In the genomic region with DNA sequence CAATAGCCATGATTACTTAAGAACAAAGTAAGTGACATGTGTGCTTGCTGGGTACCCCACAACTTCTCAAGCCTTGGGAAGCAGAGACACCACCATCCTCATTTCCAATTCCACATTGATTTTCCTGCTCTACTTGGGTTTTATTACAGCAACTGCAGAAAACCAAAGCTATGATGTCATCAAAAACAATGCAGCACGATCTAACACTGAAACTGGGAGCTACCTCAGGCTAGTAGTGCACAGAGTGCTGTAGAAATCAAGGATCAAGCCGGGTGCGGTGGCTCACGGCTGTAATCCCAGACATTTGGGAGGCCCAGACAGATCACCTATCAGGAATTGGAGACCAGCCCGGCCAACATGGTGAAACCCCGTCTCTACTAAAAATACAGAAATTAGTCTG, we compare ENCODE assay signal across 14 cellular contexts.
"Had no signal": no experiment of that assay in that cellular context is flagged by ENCODE, and none has a peak within 500 bp of the region (broad histone marks: within the 10 kb centered on the region; RNA-seq: fewer than 3 reads in every experiment).

No MANE protein-coding gene starts in this region.

- H3K27me3 ChIP-seq: right atrium auricular region had no signal

- H3K27ac ChIP-seq: gastrocnemius medialis, heart right ventricle, left ventricle myocardium inferior, right atrium auricular region had no signal

- H3K9me3 ChIP-seq: gastrocnemius medialis, heart right ventricle, left ventricle myocardium inferior, right atrium auricular region had no signal

- H3K4me3 ChIP-seq: gastrocnemius medialis, heart right ventricle, left ventricle myocardium inferior, lung, right atrium auricular region had no signal

- H3K36me3 Mint-ChIP-seq: naive B cell had no signal

- H3K27ac Mint-ChIP-seq: naive B cell, nephron progenitor cell had no signal

- H3K9me3 Mint-ChIP-seq: nephron progenitor cell had no signal

- DNase-seq: effector memory CD4-positive, alpha-beta T cell; gastrocnemius medialis; heart right ventricle; left ventricle myocardium inferior; mesenchymal stem cell; naive B cell; nephron progenitor cell; small intestine; stimulated activated CD4-positive, alpha-beta T cell treated with anti-CD3 and anti-CD28 coated beads, Interleukin-2, amount 100 ng/mL, for 48 hours; stimulated activated naive CD4-positive, alpha-beta T cell treated with Interleukin-2 at 50 U/mL for 16 hours; trophoblast cell had no signal

- H3K36me3 ChIP-seq: gastrocnemius medialis, heart right ventricle, left ventricle myocardium inferior, right atrium auricular region had no signal

- H3K4me3 Mint-ChIP-seq: naive B cell, nephron progenitor cell had no signal

- H3K4me1 ChIP-seq: gastrocnemius medialis, heart right ventricle, left ventricle myocardium inferior, right atrium auricular region had no signal

- H3K4me1 Mint-ChIP-seq: naive B cell had no signal

- ATAC-seq: esophagus mucosa, gastrocnemius medialis, heart right ventricle had no signal
